Comparison of ENCODE assay signal across 8 cellular contexts in genomic region chr22:35399114-35399677, GRCh38. TPM values are rescaled to one million over a fixed set of nuclear protein-coding genes. Genes with fewer than 3 reads are reported as not detected.
DNase-seq lines count a peak whose midpoint lies in the region; ATAC-seq, FAIRE-seq and TF ChIP-seq lines count a peak whose summit lies in the region.

No MANE protein-coding gene starts in this region.

- H3K4me1 ChIP-seq in OCI-LY7 (ENCODE audit: insufficient read depth, low read length, poor library complexity, severe bottlenecking) (peaks cover 73% of the 10 kb centered on the region), neural progenitor cell (peaks cover 24% of the 10 kb centered on the region)

- no peaks in the 10 kb centered on the region for H3K9me2 ChIP-seq in OCI-LY7 (ENCODE audit: insufficient read depth, low read length)

- ATAC-seq in HG02642 (IDR thresholded peaks at IDR 0.05; ENCODE audit: poor library complexity, unreplicated experiment), result no peak

- H4K20me1 ChIP-seq in OCI-LY7 (ENCODE audit: insufficient read depth, low read length) (peaks cover 6% of the 10 kb centered on the region; the same call in 1 of the 2 replicates), neural progenitor cell (ENCODE audit: low read depth) (peaks cover 11% of the 10 kb centered on the region)

- peak; percentile 22; the same call in 1 of the 2 replicates for TF ChIP-seq CTCF in OCI-LY7 (conservative IDR thresholded peaks at IDR 0.05; ENCODE audit: low read length)
- no peak for TF ChIP-seq CTCF in neural progenitor cell (IDR thresholded peaks at IDR 0.05)

- H3F3A ChIP-seq in neural progenitor cell (ENCODE audit: low read depth), result peaks cover 9% of the 10 kb centered on the region

- H3K27me3 ChIP-seq in neural progenitor cell, result no peaks in the 10 kb centered on the region

- H3K4me3 Mint-ChIP-seq in dendritic cell treated with granulocyte-macrophage colony-stimulating factor and Interleukin-4, amounts not matched to agents 40 ng/mL and 50 ng/mL, for 4 days, result peak overlapping the region; percentile 97
- peak overlapping the region; percentile 99 for H3K4me3 Mint-ChIP-seq in neural progenitor cell

- H3K27ac Mint-ChIP-seq in dendritic cell treated with granulocyte-macrophage colony-stimulating factor and Interleukin-4, amounts not matched to agents 40 ng/mL and 50 ng/mL, for 4 days, result peak overlapping the region; percentile 91
- H3K27ac Mint-ChIP-seq in neural progenitor cell, result peak overlapping the region; percentile 97

- DNase-seq in OCI-LY7 (ENCODE audit: low spot score), result peak; percentile 47
- no peak for DNase-seq in neural progenitor cell (ENCODE audit: low spot score)
- no peak for DNase-seq in GDM1 (lab: John Stamatoyannopoulos, UW)
- no peak for DNase-seq in H54 (ENCODE audit: insufficient read length, low spot score)
- DNase-seq in DMS79 treated with DMSO at 0.1 percent for 48 hours (lab: John Stamatoyannopoulos, UW), result no peak

- BruUV-seq in OCI-LY7 (replicated peaks; lab: Mats Ljungman, UMichigan), result TSS peak; percentile 99

- H3K9ac ChIP-seq in neural progenitor cell, result peak overlapping the region; percentile 60

- intact Hi-C loops in OCI-LY7 (cut with micrococcal nuclease; ENCODE audit: unreplicated experiment), result loop anchor here (1.0 kb wide), 1 partner anchor 47 kb away; no protein-coding TSS in a partner anchor
- intact Hi-C loops in dendritic cell treated with granulocyte-macrophage colony-stimulating factor and Interleukin-4, amounts not matched to agents 40 ng/mL and 50 ng/mL, for 4 days (cut with micrococcal nuclease), result no loop called here

- H2AFZ ChIP-seq in OCI-LY7 (ENCODE audit: low read length) (peak overlapping the region; percentile 18; the same call in 1 of the 2 replicates), neural progenitor cell (replicated peaks) (peak overlapping the region; percentile 4)

- TF ChIP-seq POLR2A in H54 (IDR thresholded peaks at IDR 0.05; ENCODE audit: low read depth, low read length), result no peak

- H3K9me3 ChIP-seq in OCI-LY7 (ENCODE audit: low read length), result no peaks in the 10 kb centered on the region; the same call in 1 of the 2 replicates
- H3K9me3 ChIP-seq in neural progenitor cell (ENCODE audit: low read depth), result no peaks in the 10 kb centered on the region

- H3K4me2 ChIP-seq in OCI-LY7 (ENCODE audit: low read length) (peak overlapping the region; percentile 90), neural progenitor cell (peak overlapping the region; percentile 68)

- H3K79me2 ChIP-seq in OCI-LY7 (ENCODE audit: insufficient read depth, low read depth, low read length), result peaks cover 42% of the 10 kb centered on the region
- peaks cover 42% of the 10 kb centered on the region for H3K79me2 ChIP-seq in neural progenitor cell (ENCODE audit: low read depth)

- no peaks in the 10 kb centered on the region for H3K9me3 Mint-ChIP-seq in dendritic cell treated with granulocyte-macrophage colony-stimulating factor and Interleukin-4, amounts not matched to agents 40 ng/mL and 50 ng/mL, for 4 days
- H3K9me3 Mint-ChIP-seq in neural progenitor cell, result no peaks in the 10 kb centered on the region

- no peak for FAIRE-seq in H54 (lab: Jason Lieb, UNC)

- H3K36me3 ChIP-seq in OCI-LY7 (ENCODE audit: insufficient read depth, low read length), result peaks cover 39% of the 10 kb centered on the region
- peaks cover 7% of the 10 kb centered on the region for H3K36me3 ChIP-seq in neural progenitor cell

- CTCF ChIA-PET in OCI-LY7 (lab: Charles Lee; ENCODE audit: unreplicated experiment), result no interaction called here

- POLR2A ChIA-PET in OCI-LY7 (lab: Charles Lee), result interaction anchor here (3.1 kb wide), 1 partner anchor 10 kb away, joined by 13 read pairs; no protein-coding TSS in a partner anchor

- peaks cover 43% of the 10 kb centered on the region for H3K36me3 Mint-ChIP-seq in dendritic cell treated with granulocyte-macrophage colony-stimulating factor and Interleukin-4, amounts not matched to agents 40 ng/mL and 50 ng/mL, for 4 days (ENCODE audit: low read depth)
- peaks cover 16% of the 10 kb centered on the region for H3K36me3 Mint-ChIP-seq in neural progenitor cell

- H3K4me1 Mint-ChIP-seq in dendritic cell treated with granulocyte-macrophage colony-stimulating factor and Interleukin-4, amounts not matched to agents 40 ng/mL and 50 ng/mL, for 4 days (ENCODE audit: low read depth), result peaks cover 57% of the 10 kb centered on the region
- H3K4me1 Mint-ChIP-seq in neural progenitor cell, result peaks cover 43% of the 10 kb centered on the region

- H3K27me3 Mint-ChIP-seq in dendritic cell treated with granulocyte-macrophage colony-stimulating factor and Interleukin-4, amounts not matched to agents 40 ng/mL and 50 ng/mL, for 4 days, result no peaks in the 10 kb centered on the region
- peaks cover 3% of the 10 kb centered on the region for H3K27me3 Mint-ChIP-seq in neural progenitor cell (ENCODE audit: insufficient read depth, low read depth)

- H3K4me3 ChIP-seq in GM08714 (ENCODE audit: low read length), result peak overlapping the region; percentile 77
- H3K4me3 ChIP-seq in OCI-LY7 (ENCODE audit: low read depth, low read length, poor library complexity, severe bottlenecking), result peak overlapping the region; percentile 79
- H3K4me3 ChIP-seq in neural progenitor cell, result peak overlapping the region; percentile 66

- H3K27ac ChIP-seq in OCI-LY7 (ENCODE audit: low read depth, low read length, poor library complexity, severe bottlenecking) (peak overlapping the region; percentile 86), neural progenitor cell (no peak overlapping the region)

RNA-seq across cellular contexts. Expression of gene MCM5, which starts 0.7 kb away (rescaled TPM):
- 178 and 242 TPM in 2 replicates for total RNA-seq in OCI-LY7 (2014; rRNA removed; shearing (Covaris generic))
- total RNA-seq in OCI-LY7 (2022) (360 TPM in 2 replicates), neural progenitor cell (ENCODE audit: low replicate concordance) (131 and 132 TPM in 2 replicates)

RNA-seq across cellular contexts. Expression of gene HMOX1, which starts 18.3 kb away (rescaled TPM):
- 2.2 and 2.9 TPM in 2 replicates for total RNA-seq in OCI-LY7 (2014; rRNA removed; shearing (Covaris generic))
- 8.5 and 13.9 TPM in 2 replicates for total RNA-seq in OCI-LY7 (2022)
- total RNA-seq in neural progenitor cell (ENCODE audit: low replicate concordance), result 2.4 and 6.5 TPM in 2 replicates
